ENCODE assay signal across 12 cellular contexts in the genomic region with DNA sequence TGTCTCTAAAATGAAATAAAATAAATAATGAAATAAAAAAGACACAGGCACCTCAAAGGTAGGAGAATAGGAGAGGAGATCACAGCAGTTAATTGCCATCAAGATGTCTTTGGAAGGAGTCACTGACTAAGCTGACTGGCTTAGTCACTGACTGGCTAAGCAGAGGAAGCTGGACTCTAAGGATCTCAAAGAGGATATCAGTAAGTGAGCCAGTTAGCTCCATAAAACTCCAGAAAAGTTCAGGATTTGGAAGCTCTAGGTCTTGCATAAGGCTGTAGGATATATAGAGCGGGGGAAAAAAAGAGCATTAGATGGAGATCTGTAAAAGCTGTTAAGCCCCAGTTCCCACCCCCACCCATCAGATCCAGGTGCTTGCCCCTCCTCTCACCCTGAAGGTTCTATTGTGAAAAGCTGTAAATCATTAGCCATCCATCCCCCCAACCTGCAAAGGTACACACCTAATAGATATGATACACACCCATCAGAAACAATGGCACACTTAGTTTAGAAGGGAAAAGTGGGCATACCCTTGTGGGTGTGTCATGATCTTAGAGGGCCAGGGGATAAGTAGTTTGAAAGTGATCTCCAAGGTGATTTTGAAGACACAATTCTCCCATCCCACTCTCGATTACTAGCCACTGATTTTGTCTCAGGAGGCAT. TPM values are rescaled to one million over a fixed set of nuclear protein-coding genes. Genes with fewer than 3 reads are reported as not detected.
DNase-seq lines count a peak whose midpoint lies in the region; FAIRE-seq and TF ChIP-seq lines count a peak whose summit lies in the region.
"Had no signal": no experiment of that assay in that cellular context is flagged by ENCODE, and none has a peak within 500 bp of the region (broad histone marks: within the 10 kb centered on the region; RNA-seq: fewer than 3 reads in every experiment).

No MANE protein-coding gene starts in this region.

- H3K4me1 Mint-ChIP-seq in astrocyte (ENCODE audit: low read depth, unreplicated experiment) (peaks cover 39% of the 10 kb centered on the region), CD14-positive monocyte (peaks cover 23% of the 10 kb centered on the region)
- H3K4me1 Mint-ChIP-seq in activated naive CD8-positive, alpha-beta T cell treated with anti-CD3 and anti-CD28 coated beads for 36 hours, result peaks cover 40% of the 10 kb centered on the region

- H2AFZ ChIP-seq in ACC112 (ENCODE audit: low read length, unreplicated experiment) (no peak overlapping the region), astrocyte (ENCODE audit: low read depth, low read length) (no peak overlapping the region)

- peaks cover 30% of the 10 kb centered on the region for H3K4me1 ChIP-seq in ACC112 (ENCODE audit: control insufficient read depth, insufficient read depth, low read length, unreplicated experiment)
- H3K4me1 ChIP-seq in HEK293 (ENCODE audit: control insufficient read depth, insufficient read depth, low read length), result peaks cover 22% of the 10 kb centered on the region
- peaks cover 8% of the 10 kb centered on the region for H3K4me1 ChIP-seq in astrocyte (ENCODE audit: insufficient read depth, low read length)

- no peaks in the 10 kb centered on the region for H3K27me3 Mint-ChIP-seq in astrocyte (ENCODE audit: low read depth, unreplicated experiment)
- peaks cover 0 to 3% (median 2%) of the 10 kb centered on the region in 3 donors for H3K27me3 Mint-ChIP-seq in CD14-positive monocyte (ENCODE audit: low read depth in 3 of 3)
- no peaks in the 10 kb centered on the region for H3K27me3 Mint-ChIP-seq in activated naive CD8-positive, alpha-beta T cell treated with anti-CD3 and anti-CD28 coated beads for 36 hours

- peak; percentile 64 for DNase-seq in astrocyte (ENCODE audit: low read depth)
- DNase-seq in kidney glomerular epithelial cell (lab: John Stamatoyannopoulos, UW), result peak; percentile 54
- DNase-seq in GM19239 (ENCODE audit: insufficient read length, low spot score), result no peak
- DNase-seq in activated CD4-positive, CD25-positive, alpha-beta regulatory T cell (lab: John Stamatoyannopoulos, UW), result no peak
- no peak for DNase-seq in CD14-positive monocyte (ENCODE audit: low spot score)
- no peak for DNase-seq in activated naive CD8-positive, alpha-beta T cell treated with anti-CD3 and anti-CD28 coated beads for 36 hours
- DNase-seq: activated naive CD4-positive, alpha-beta T cell treated with anti-CD3 and anti-CD28 coated beads for 36 hours had no signal

- FAIRE-seq in astrocyte (lab: Jason Lieb, UNC), result no peak
- FAIRE-seq in GM19239 (lab: Jason Lieb, UNC), result no peak
- FAIRE-seq: frontal cortex had no signal

- TF ChIP-seq CTCF in HEK293 (tag by site-specific recombination; IDR thresholded peaks at IDR 0.05), result no peak
- TF ChIP-seq CTCF in astrocyte (IDR thresholded peaks at IDR 0.05; ENCODE audit: insufficient read depth, low read depth, low read length), result no peak
- no peak for TF ChIP-seq CTCF in CD14-positive monocyte (IDR thresholded peaks at IDR 0.05)

- H3K4me3 Mint-ChIP-seq in astrocyte (ENCODE audit: unreplicated experiment) (no peak overlapping the region), CD14-positive monocyte (no peak overlapping the region)
- no peak overlapping the region for H3K4me3 Mint-ChIP-seq in activated naive CD8-positive, alpha-beta T cell treated with anti-CD3 and anti-CD28 coated beads for 36 hours
- H3K4me3 Mint-ChIP-seq: activated naive CD4-positive, alpha-beta T cell treated with anti-CD3 and anti-CD28 coated beads for 36 hours; neural crest cell had no signal

- H3K4me2 ChIP-seq in astrocyte (ENCODE audit: low read length), result no peak overlapping the region

- CTCF ChIA-PET in HEK293 (lab: Yijun Ruan, JAX), result interaction anchor here (0.5 to 2.6 kb wide), 6 partner anchors 10 to 770 kb away, joined by 3 to 15 read pairs (median 4); no protein-coding TSS in a partner anchor

- no peaks in the 10 kb centered on the region for H3K36me3 Mint-ChIP-seq in astrocyte (ENCODE audit: low read depth, unreplicated experiment)
- H3K36me3 Mint-ChIP-seq in CD14-positive monocyte, result peaks cover 0 to 5% of the 10 kb centered on the region in 2 donors
- no peaks in the 10 kb centered on the region for H3K36me3 Mint-ChIP-seq in activated naive CD8-positive, alpha-beta T cell treated with anti-CD3 and anti-CD28 coated beads for 36 hours

- intact Hi-C loops in CD14-positive monocyte (cut with micrococcal nuclease), result no loop called here

- H3K9me3 Mint-ChIP-seq in astrocyte (ENCODE audit: unreplicated experiment) (no peaks in the 10 kb centered on the region), CD14-positive monocyte (peaks cover 0 to 2% (median 0%) of the 10 kb centered on the region in 7 donors)
- no peaks in the 10 kb centered on the region for H3K9me3 Mint-ChIP-seq in activated naive CD8-positive, alpha-beta T cell treated with anti-CD3 and anti-CD28 coated beads for 36 hours
- H3K9me3 Mint-ChIP-seq: activated naive CD4-positive, alpha-beta T cell treated with anti-CD3 and anti-CD28 coated beads for 36 hours; neural crest cell had no signal

- H3K27ac Mint-ChIP-seq in astrocyte (ENCODE audit: unreplicated experiment) (peak overlapping the region; percentile 60), CD14-positive monocyte (peak overlapping the region in 2 of 7 donors; percentile 16 to 39)
- H3K27ac Mint-ChIP-seq in activated naive CD8-positive, alpha-beta T cell treated with anti-CD3 and anti-CD28 coated beads for 36 hours, result no peak overlapping the region
- H3K27ac Mint-ChIP-seq: activated naive CD4-positive, alpha-beta T cell treated with anti-CD3 and anti-CD28 coated beads for 36 hours had no signal

- no peaks in the 10 kb centered on the region for H4K20me1 ChIP-seq in astrocyte (ENCODE audit: insufficient read depth, low read length)

- no peak overlapping the region for H3K9ac ChIP-seq in astrocyte (ENCODE audit: low read length)

- H3K36me3 ChIP-seq in ACC112 (ENCODE audit: insufficient read depth, low read length), result no peaks in the 10 kb centered on the region
- H3K36me3 ChIP-seq in HEK293 (ENCODE audit: control insufficient read depth in 2 of 2, insufficient read depth in 1 of 2, low read length in 2 of 2), result no peaks in the 10 kb centered on the region
- H3K36me3 ChIP-seq in astrocyte (ENCODE audit: insufficient read depth, low read length), result no peaks in the 10 kb centered on the region

- H3K79me2 ChIP-seq in ACC112 (ENCODE audit: control insufficient read depth, insufficient read depth, low read length, unreplicated experiment) (peaks cover 4% of the 10 kb centered on the region), astrocyte (ENCODE audit: insufficient read depth, low read length) (no peaks in the 10 kb centered on the region)

- H3K4me3 ChIP-seq in ACC112 (ENCODE audit: low read depth, low read length), result no peak overlapping the region
- H3K4me3 ChIP-seq in HEK293 (ENCODE audit: low read depth, low read length), result no peak overlapping the region
- H3K4me3 ChIP-seq in astrocyte (ENCODE audit: insufficient read depth, low read depth, low read length), result no peak overlapping the region

- POLR2A ChIA-PET in HEK293 (lab: Yijun Ruan, JAX), result interaction anchor here (1.5 kb wide), 1 partner anchor 15 kb away, joined by 4 read pairs; no protein-coding TSS in a partner anchor

- H3K27ac ChIP-seq in ACC112 (ENCODE audit: low read depth, low read length), result peak overlapping the region; percentile 92
- no peak overlapping the region for H3K27ac ChIP-seq in HEK293 (ENCODE audit: extremely low read depth, low read depth, low read length)
- H3K27ac ChIP-seq in astrocyte (ENCODE audit: low read depth, low read length), result no peak overlapping the region
- H3K27ac ChIP-seq: C4-2B had no signal

- no peaks in the 10 kb centered on the region for H3K9me3 ChIP-seq in HEK293 (ENCODE audit: control insufficient read depth, insufficient read depth, low read depth, low read length)
- H3K9me3 ChIP-seq in astrocyte (ENCODE audit: insufficient read depth, low read depth, low read length), result no peaks in the 10 kb centered on the region

- H3K27me3 ChIP-seq in ACC112 (ENCODE audit: insufficient read depth, low read length) (no peaks in the 10 kb centered on the region), astrocyte (ENCODE audit: insufficient read depth, low read length) (no peaks in the 10 kb centered on the region)

TF ChIP-seq in HEK293, 187 proteins besides CTCF, POLR2A, EP300 and RAD21 (continues in another document):
- TF ChIP-seq ZNF664 (tag by site-specific recombination; IDR thresholded peaks at IDR 0.05) (no peak), OVOL3 (tag by site-specific recombination; IDR thresholded peaks at IDR 0.05) (no peak), REPIN1 (tag by site-specific recombination; IDR thresholded peaks at IDR 0.05; ENCODE audit: low read depth) (no peak), KLF10 (tag by site-specific recombination; IDR thresholded peaks at IDR 0.05) (no peak), ZBTB21 (tag by site-specific recombination; IDR thresholded peaks at IDR 0.05) (no peak), ZNF211 (tag by site-specific recombination; IDR thresholded peaks at IDR 0.05; ENCODE audit: low read depth) (no peak), ZNF677 (tag by site-specific recombination; IDR thresholded peaks at IDR 0.05) (no peak)
- TF ChIP-seq, protein P1, sequence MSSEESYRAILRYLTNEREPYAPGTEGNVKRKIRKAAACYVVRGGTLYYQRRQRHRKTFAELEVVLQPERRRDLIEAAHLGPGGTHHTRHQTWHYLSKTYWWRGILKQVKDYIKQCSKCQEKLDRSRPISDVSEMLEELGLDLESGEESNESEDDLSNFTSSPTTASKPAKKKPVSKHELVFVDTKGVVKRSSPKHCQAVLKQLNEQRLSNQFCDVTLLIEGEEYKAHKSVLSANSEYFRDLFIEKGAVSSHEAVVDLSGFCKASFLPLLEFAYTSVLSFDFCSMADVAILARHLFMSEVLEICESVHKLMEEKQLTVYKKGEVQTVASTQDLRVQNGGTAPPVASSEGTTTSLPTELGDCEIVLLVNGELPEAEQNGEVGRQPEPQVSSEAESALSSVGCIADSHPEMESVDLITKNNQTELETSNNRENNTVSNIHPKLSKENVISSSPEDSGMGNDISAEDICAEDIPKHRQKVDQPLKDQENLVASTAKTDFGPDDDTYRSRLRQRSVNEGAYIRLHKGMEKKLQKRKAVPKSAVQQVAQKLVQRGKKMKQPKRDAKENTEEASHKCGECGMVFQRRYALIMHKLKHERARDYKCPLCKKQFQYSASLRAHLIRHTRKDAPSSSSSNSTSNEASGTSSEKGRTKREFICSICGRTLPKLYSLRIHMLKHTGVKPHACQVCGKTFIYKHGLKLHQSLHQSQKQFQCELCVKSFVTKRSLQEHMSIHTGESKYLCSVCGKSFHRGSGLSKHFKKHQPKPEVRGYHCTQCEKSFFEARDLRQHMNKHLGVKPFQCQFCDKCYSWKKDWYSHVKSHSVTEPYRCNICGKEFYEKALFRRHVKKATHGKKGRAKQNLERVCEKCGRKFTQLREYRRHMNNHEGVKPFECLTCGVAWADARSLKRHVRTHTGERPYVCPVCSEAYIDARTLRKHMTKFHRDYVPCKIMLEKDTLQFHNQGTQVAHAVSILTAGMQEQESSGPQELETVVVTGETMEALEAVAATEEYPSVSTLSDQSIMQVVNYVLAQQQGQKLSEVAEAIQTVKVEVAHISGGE (tag by site-specific recombination; conservative IDR thresholded peaks at IDR 0.05; ENCODE audit: low read depth), result no peak

RNA-seq across cellular contexts. Expression of a gene that starts 32.2 kb away (rescaled TPM):
- total RNA-seq in astrocyte, result 19.1 and 21.3 TPM in 2 replicates
- under 1 TPM; 0.30 to 0.41 TPM for polyA plus RNA-seq in CD14-positive monocyte
- total RNA-seq in activated naive CD8-positive, alpha-beta T cell treated with anti-CD3 and anti-CD28 coated beads for 36 hours, result 1 to 10 TPM; 7.1 to 8.1 TPM

Comparison
In these comparisons a context has a peak if more than half of its experiments do, and no peak if none do; other contexts are left out.
1. DNase-seq: peak in astrocyte (single experiment) and kidney glomerular epithelial cell (single experiment); none in GM19239 (single experiment), activated CD4-positive, CD25-positive, alpha-beta regulatory T cell (0 of 4), CD14-positive monocyte (single experiment) and activated naive CD8-positive, alpha-beta T cell treated with anti-CD3 and anti-CD28 coated beads for 36 hours (single experiment).